ENCODE assay signal across 1 cellular context in the genomic region with DNA sequence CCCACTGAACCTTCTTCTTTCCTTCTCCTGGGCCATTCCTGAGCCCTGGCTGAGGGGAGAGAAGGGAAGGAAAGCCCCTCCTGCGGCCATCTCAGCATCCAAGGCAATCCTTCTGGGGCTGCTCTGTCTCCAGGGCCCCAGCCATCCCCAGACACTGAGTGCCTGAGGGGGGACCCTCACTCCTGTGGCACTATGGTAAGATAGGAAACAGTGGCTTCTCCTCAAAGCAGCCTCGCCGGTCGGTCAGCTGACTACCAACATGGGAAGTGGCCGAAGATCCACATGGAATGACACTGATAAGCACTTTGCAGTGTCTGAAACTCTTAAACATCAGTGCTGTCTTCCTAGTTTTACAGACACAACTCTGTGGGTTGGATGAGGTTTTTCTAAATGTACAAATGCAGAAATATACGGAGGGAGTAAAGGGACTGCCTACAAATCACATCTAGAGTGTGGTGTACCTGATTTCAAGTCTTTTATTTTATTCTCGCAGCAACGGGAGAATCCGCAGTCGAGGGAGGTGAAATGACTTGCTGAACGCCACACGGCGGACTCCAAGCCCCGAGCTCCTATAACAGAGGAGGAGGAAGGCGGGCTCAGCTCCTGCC.
TF ChIP-seq lines count a peak whose summit lies in the region.

No MANE protein-coding gene starts in this region.

TF ChIP-seq in H1, 55 proteins besides CTCF, POLR2A, EP300 and RAD21:
- TF ChIP-seq SIRT6 (IDR thresholded peaks at IDR 0.05; ENCODE audit: low read length) (no peak), EZH2 (IDR thresholded peaks at IDR 0.05; ENCODE audit: low read depth, low read length, severe bottlenecking) (peak; percentile 35), SUZ12 (IDR thresholded peaks at IDR 0.05; ENCODE audit: low read length) (peak; percentile 41; the same call in 1 of the 2 replicates), SRF (IDR thresholded peaks at IDR 0.05; ENCODE audit: low read depth, low read length) (no peak), SIN3A (conservative IDR thresholded peaks at IDR 0.05 in 1 of 2, IDR thresholded peaks at IDR 0.05 in 1 of 2; ENCODE audit: low read depth in 1 of 2, low read length in 2 of 2) (no peak), KDM1A (IDR thresholded peaks at IDR 0.05; ENCODE audit: borderline replicate concordance, low read length) (no peak)
